1 cellular context compared by ENCODE assay signal in the genomic region with DNA sequence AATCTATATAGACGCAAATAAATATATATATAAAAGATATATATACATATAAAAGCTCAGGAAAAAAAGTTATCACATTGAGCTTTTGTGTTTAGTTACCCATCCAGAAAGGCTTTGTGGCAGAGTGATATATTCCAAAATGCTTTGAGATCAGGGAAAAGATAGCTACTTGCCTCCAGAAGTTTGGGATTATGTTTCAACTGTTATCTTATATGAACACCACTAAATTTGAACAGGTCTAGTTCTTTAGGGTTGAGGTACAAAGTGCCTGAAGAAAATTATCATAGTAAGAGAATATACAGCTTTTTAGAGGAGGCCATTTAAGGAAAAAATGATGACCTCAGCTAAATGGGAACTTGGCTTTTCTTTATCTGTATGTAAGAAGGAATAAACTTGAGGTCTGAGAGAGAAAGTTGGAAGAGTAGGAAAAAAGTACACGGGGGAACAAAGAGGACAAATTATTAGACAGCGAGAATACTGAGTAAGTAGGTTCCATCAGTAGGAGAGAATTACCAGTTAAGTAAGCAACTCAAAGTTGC.
TF ChIP-seq lines count a peak whose summit lies in the region.

No MANE protein-coding gene starts in this region.

TF ChIP-seq in GM12878, 131 proteins besides CTCF, POLR2A, EP300 and RAD21:
- TF ChIP-seq CHD4 (IDR thresholded peaks at IDR 0.05) (no peak), ASH2L (IDR thresholded peaks at IDR 0.05; ENCODE audit: borderline replicate concordance, low read depth) (no peak), STAT3 (IDR thresholded peaks at IDR 0.05; ENCODE audit: low read depth, low read length) (no peak), SMAD5 (IDR thresholded peaks at IDR 0.05; ENCODE audit: low read depth) (no peak), CREB1 (IDR thresholded peaks at IDR 0.05; ENCODE audit: low read depth) (no peak), CBX5 (IDR thresholded peaks at IDR 0.05; ENCODE audit: low read depth) (no peak), TCF7 (IDR thresholded peaks at IDR 0.05; ENCODE audit: borderline replicate concordance) (no peak), PAX8 (IDR thresholded peaks at IDR 0.05) (no peak), STAT1 (conservative IDR thresholded peaks at IDR 0.05) (no peak), MYB (IDR thresholded peaks at IDR 0.05; ENCODE audit: borderline replicate concordance, low read depth, low read length) (no peak)
